In the genomic region with DNA sequence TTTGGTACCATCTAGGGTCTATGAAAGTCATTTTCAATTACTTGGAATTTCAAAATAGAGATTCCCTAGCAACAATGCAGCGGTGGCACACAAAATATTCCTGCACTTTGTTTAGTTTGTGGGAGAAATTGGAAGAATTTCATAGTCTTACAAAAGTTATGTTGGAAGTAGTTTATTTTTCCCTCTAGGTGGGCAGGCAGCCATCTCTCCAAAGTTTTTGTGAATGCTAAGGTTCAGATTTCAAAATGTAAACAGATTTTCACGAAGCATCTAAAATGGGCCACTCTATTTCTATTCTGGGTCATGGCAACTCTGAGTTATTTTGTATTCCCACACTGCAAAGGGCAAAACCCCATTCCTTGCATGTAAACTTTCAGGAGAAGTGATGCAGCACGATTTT, we compare ENCODE assay signal across 1 cellular context.
TF ChIP-seq lines count a peak whose summit lies in the region.

No MANE protein-coding gene starts in this region.

TF ChIP-seq in SK-N-SH treated with all-trans-retinoic acid at 6 μM for 48 hours, 23 proteins besides CTCF, POLR2A, EP300 and RAD21:
- TF ChIP-seq, protein P1, sequence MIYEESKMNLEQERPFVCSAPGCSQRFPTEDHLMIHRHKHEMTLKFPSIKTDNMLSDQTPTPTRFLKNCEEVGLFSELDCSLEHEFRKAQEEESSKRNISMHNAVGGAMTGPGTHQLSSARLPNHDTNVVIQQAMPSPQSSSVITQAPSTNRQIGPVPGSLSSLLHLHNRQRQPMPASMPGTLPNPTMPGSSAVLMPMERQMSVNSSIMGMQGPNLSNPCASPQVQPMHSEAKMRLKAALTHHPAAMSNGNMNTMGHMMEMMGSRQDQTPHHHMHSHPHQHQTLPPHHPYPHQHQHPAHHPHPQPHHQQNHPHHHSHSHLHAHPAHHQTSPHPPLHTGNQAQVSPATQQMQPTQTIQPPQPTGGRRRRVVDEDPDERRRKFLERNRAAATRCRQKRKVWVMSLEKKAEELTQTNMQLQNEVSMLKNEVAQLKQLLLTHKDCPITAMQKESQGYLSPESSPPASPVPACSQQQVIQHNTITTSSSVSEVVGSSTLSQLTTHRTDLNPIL (CRISPR knock-in tag; IDR thresholded peaks at IDR 0.05; ENCODE audit: low read depth) = no peak
- TF ChIP-seq BACH2 (CRISPR knock-in tag; IDR thresholded peaks at IDR 0.05; ENCODE audit: borderline replicate concordance) = no peak
- TF ChIP-seq POU6F1 (CRISPR knock-in tag; IDR thresholded peaks at IDR 0.05; ENCODE audit: borderline replicate concordance, low read depth) = no peak
- TF ChIP-seq OSR1 (CRISPR knock-in tag; IDR thresholded peaks at IDR 0.05) = no peak
- no peak for TF ChIP-seq ZFP30 (CRISPR knock-in tag; IDR thresholded peaks at IDR 0.05)
- no peak for TF ChIP-seq CSDC2 (CRISPR knock-in tag; IDR thresholded peaks at IDR 0.05)
- TF ChIP-seq ZC3H10 (CRISPR knock-in tag; IDR thresholded peaks at IDR 0.05) = no peak
- no peak for TF ChIP-seq TCF4 (CRISPR knock-in tag; IDR thresholded peaks at IDR 0.05; ENCODE audit: borderline replicate concordance)
TF ChIP-seq in SK-N-SH treated with all-trans-retinoic acid at 6 μM for 48 hours: peak in this region for 0.
